In genomic region chr2:234548720-234549420, GRCh38 we compare ENCODE assay signal across 16 cellular contexts. TPM values are rescaled to one million over a fixed set of nuclear protein-coding genes. Genes with fewer than 3 reads are reported as not detected.
DNase-seq lines count a peak whose midpoint lies in the region; ATAC-seq and TF ChIP-seq lines count a peak whose summit lies in the region.
"Had no signal": no experiment of that assay in that cellular context is flagged by ENCODE, and none has a peak within 500 bp of the region (broad histone marks: within the 10 kb centered on the region; RNA-seq: fewer than 3 reads in every experiment).

No MANE protein-coding gene starts in this region.

- ATAC-seq in Right ventricle myocardium inferior: peak; percentile 8
- ATAC-seq in GM21360 (IDR thresholded peaks at IDR 0.05; ENCODE audit: unreplicated experiment): no peak
- ATAC-seq: activated T-cell treated with anti-CD3 and anti-CD28 coated beads, Interleukin-2, amount 50 U/mL, for 4 hours; K562; stimulated activated naive B cell treated with anti-CD40 and anti-IgM and Interleukin-4, amounts not matched to agents 10 μg/mL and 1 μg/mL and 100 μg/mL, for 72 hours had no signal

- no peak for TF ChIP-seq EP300 in suprapubic skin (IDR thresholded peaks at IDR 0.05)

- H3K4me3 ChIP-seq in left ventricle myocardium inferior (no peak overlapping the region), iPS-15b (ENCODE audit: low read depth, low read length) (peak overlapping the region; percentile 5), suprapubic skin (no peak overlapping the region)
- H3K4me3 ChIP-seq: K562, prostate gland had no signal

- TF ChIP-seq CTCF in left ventricle myocardium inferior (IDR thresholded peaks at IDR 0.05; ENCODE audit: borderline replicate concordance) (no peak), suprapubic skin (IDR thresholded peaks at IDR 0.05) (no peak)

- H3K27me3 ChIP-seq in left ventricle myocardium inferior (ENCODE audit: low read depth) (peaks cover 58% of the 10 kb centered on the region), iPS-15b (ENCODE audit: control insufficient read depth, insufficient read depth, low read length) (peaks cover 16% of the 10 kb centered on the region), suprapubic skin (peaks cover 8% of the 10 kb centered on the region)

- TF ChIP-seq POLR2A in suprapubic skin (IDR thresholded peaks at IDR 0.05): no peak

- no peak for DNase-seq in Right ventricle myocardium inferior (ENCODE audit: missing footprints)
- no peak for DNase-seq in left ventricle myocardium inferior
- peak; percentile 69 for DNase-seq in RPMI7951 (ENCODE audit: low read depth)
- DNase-seq in suprapubic skin (ENCODE audit: low spot score in 2 of 2): no peak
- no peak for DNase-seq in T-helper 9 cell
- no peak for DNase-seq in activated CD4-positive, alpha-beta T cell treated with anti-CD3 and anti-CD28 coated beads for 1 hour
- DNase-seq: activated CD4-positive, alpha-beta T cell treated with anti-CD3 and anti-CD28 coated beads for 4 hours; activated T-cell treated with anti-CD3 and anti-CD28 coated beads, Interleukin-2, amount 50 U/mL, for 4 hours; effector memory CD4-positive, alpha-beta T cell; NCI-H187 treated with DMSO at 0.1 percent for 48 hours; stimulated activated CD4-positive, alpha-beta T cell treated with anti-CD3 and anti-CD28 coated beads, Interleukin-4, amount 100 ng/mL, for 24 hours; stimulated activated naive B cell treated with anti-CD40 and anti-IgM and Interleukin-4, amounts not matched to agents 10 μg/mL and 1 μg/mL and 100 μg/mL, for 72 hours had no signal

- no peak overlapping the region for H3K9ac ChIP-seq in iPS-15b (ENCODE audit: low read depth, low read length)

- H3K36me3 ChIP-seq in left ventricle myocardium inferior (no peaks in the 10 kb centered on the region), iPS-15b (ENCODE audit: control insufficient read depth, insufficient read depth, low read length) (no peaks in the 10 kb centered on the region), suprapubic skin (no peaks in the 10 kb centered on the region)
- H3K36me3 ChIP-seq: prostate gland had no signal

- 62% methylated on average over 14 of the region's 14 CpGs for WGBS in suprapubic skin

- H3K27ac ChIP-seq in left ventricle myocardium inferior (replicated peaks) (no peak overlapping the region), suprapubic skin (peak overlapping the region; percentile 12)
- H3K27ac ChIP-seq: prostate gland had no signal

- intact Hi-C loops in Right ventricle myocardium inferior (cut with DNase I) (loop anchor here (10.0 kb wide), 1 partner anchor 574 kb away; no protein-coding TSS in a partner anchor), left ventricle myocardium inferior (cut with micrococcal nuclease) (no loop called here)

- H3K9me3 ChIP-seq in left ventricle myocardium inferior (replicated peaks) (no peaks in the 10 kb centered on the region), iPS-15b (ENCODE audit: control insufficient read depth, insufficient read depth, low read length) (no peaks in the 10 kb centered on the region), suprapubic skin (no peaks in the 10 kb centered on the region)
- H3K9me3 ChIP-seq: prostate gland had no signal

- peaks cover 9% of the 10 kb centered on the region for H3K4me1 ChIP-seq in left ventricle myocardium inferior
- H3K4me1 ChIP-seq in iPS-15b (ENCODE audit: control insufficient read depth, insufficient read depth, low read length): peaks cover 16% of the 10 kb centered on the region
- peaks cover 4% of the 10 kb centered on the region for H3K4me1 ChIP-seq in suprapubic skin
- H3K4me1 ChIP-seq: prostate gland had no signal

RNA-seq across cellular contexts. Expression of gene ARL4C, which starts 52.0 kb away (rescaled TPM):
- total RNA-seq in Right ventricle myocardium inferior (2.5 TPM), left ventricle myocardium inferior (2.7 TPM), suprapubic skin (10 to 100 TPM; 35.8 to 64.4 (median 45.7) TPM)
- total RNA-seq in RPMI7951 (2014; rRNA removed; shearing (Covaris generic)): 43.0 and 43.5 TPM in 2 replicates
